ENCODE assay signal across 21 cellular contexts in genomic region chr16:8788578-8789172, GRCh38. TPM values are rescaled to one million over a fixed set of nuclear protein-coding genes. Genes with fewer than 3 reads are reported as not detected.
A peak's percentile ranks its signal among the peaks of the same experiment; 100 is the strongest.
DNase-seq lines count a peak whose midpoint lies in the region; ATAC-seq and TF ChIP-seq lines count a peak whose summit lies in the region.
"Had no signal": no experiment of that assay in that cellular context is flagged by ENCODE, and none has a peak within 500 bp of the region (broad histone marks: within the 10 kb centered on the region; RNA-seq: fewer than 3 reads in every experiment).

No MANE protein-coding gene starts in this region.

- H3K36me3 ChIP-seq in mucosa of descending colon (ENCODE audit: low read depth) (no peaks in the 10 kb centered on the region), stomach (peaks cover 0 to 5% (median 0%) of the 10 kb centered on the region in 4 donors)
- H3K36me3 ChIP-seq: BLaER1 treated with 17β-estradiol and CSF1 and Interleukin-3, amounts not matched to agents 10 nM and 100 nM; SJSA1 had no signal

- no peaks in the 10 kb centered on the region for H3K9me3 ChIP-seq in T-helper 17 cell (ENCODE audit: control insufficient read depth, low read length, poor library complexity, severe bottlenecking)
- no peaks in the 10 kb centered on the region for H3K9me3 ChIP-seq in mucosa of descending colon
- H3K9me3 ChIP-seq in stomach, result no peaks in the 10 kb centered on the region
- H3K9me3 ChIP-seq: BLaER1 treated with 17β-estradiol and CSF1 and Interleukin-3, amounts not matched to agents 10 nM and 100 nM; SJSA1 had no signal

- H3K4me3 ChIP-seq in mucosa of descending colon, result no peak overlapping the region
- no peak overlapping the region for H3K4me3 ChIP-seq in stomach
- H3K4me3 ChIP-seq: BLaER1 treated with 17β-estradiol and CSF1 and Interleukin-3, amounts not matched to agents 10 nM and 100 nM; GM12878; GM23338; SJSA1 had no signal

- H3K4me1 ChIP-seq in mucosa of descending colon (ENCODE audit: low read depth) (peaks cover 12% of the 10 kb centered on the region), stomach (no peaks in the 10 kb centered on the region)
- H3K4me1 ChIP-seq: SJSA1 had no signal

- DNase-seq in T-helper 17 cell (no peak), left colon (peak; percentile 43 to 52), mucosa of descending colon (peak in 1 of 3 donors; percentile 89), posterior vena cava (ENCODE audit: low spot score) (no peak), NCI-H1930 (lab: John Stamatoyannopoulos, UW) (no peak), stomach (no peak), hippocampal formation (lab: John Stamatoyannopoulos, UW) (no peak)
- DNase-seq: CD4-positive, alpha-beta memory T cell; DND-41; HCEC 1CT; Karpas-422; NCI-H1417; NCI-H1694 treated with DMSO at 0.1 percent for 48 hours; NCI-H2107; NCI-H446 treated with DMSO at 0.1 percent for 48 hours; NCI-H526 treated with DMSO at 0.1 percent for 48 hours had no signal

- TF ChIP-seq CTCF in mucosa of descending colon (IDR thresholded peaks at IDR 0.05) (no peak), stomach (IDR thresholded peaks at IDR 0.05) (no peak)

- no peak for TF ChIP-seq EP300 in stomach (IDR thresholded peaks at IDR 0.05)

- no peak overlapping the region for H3K4me3 Mint-ChIP-seq in T-helper 17 cell
- H3K4me3 Mint-ChIP-seq: CD4-positive, alpha-beta memory T cell; GM23338 had no signal

- H3K36me3 Mint-ChIP-seq in T-helper 17 cell (ENCODE audit: low read depth), result no peaks in the 10 kb centered on the region

- H3K27ac Mint-ChIP-seq in T-helper 17 cell, result peak overlapping the region; percentile 14
- H3K27ac Mint-ChIP-seq: GM23338 had no signal

- intact Hi-C loops in left colon (cut with DNase I, micrococcal nuclease) (no loop called here), mucosa of descending colon (cut with DNase I, micrococcal nuclease) (loop anchor here in 1 of 2 donors (10.0 kb wide), 1 partner anchor 114 kb away; the partner anchor contains the start of gene ABAT), posterior vena cava (cut with DNase I) (no loop called here), stomach (cut with DNase I; ENCODE audit: low total_unique reads) (no loop called here)

- TF ChIP-seq POLR2A in stomach (IDR thresholded peaks at IDR 0.05), result no peak

- H3K27ac ChIP-seq in stomach, result no peak overlapping the region
- H3K27ac ChIP-seq: BLaER1 treated with 17β-estradiol and CSF1 and Interleukin-3, amounts not matched to agents 10 nM and 100 nM; SJSA1 had no signal

- H3K27me3 Mint-ChIP-seq in T-helper 17 cell, result no peaks in the 10 kb centered on the region
- H3K27me3 Mint-ChIP-seq: CD4-positive, alpha-beta memory T cell had no signal

- WGBS in stomach, 5 donors, result 70 to 75% (median 70%) methylated on average over 8 of the region's 8 CpGs

- H3K27me3 ChIP-seq in stomach, result no peaks in the 10 kb centered on the region
- H3K27me3 ChIP-seq: BLaER1 treated with 17β-estradiol and CSF1 and Interleukin-3, amounts not matched to agents 10 nM and 100 nM; SJSA1 had no signal

- H3K4me1 Mint-ChIP-seq in T-helper 17 cell, result peaks cover 3% of the 10 kb centered on the region

- ATAC-seq in T-helper 17 cell, result no peak
- peak; percentile 95 for ATAC-seq in left colon
- ATAC-seq in mucosa of descending colon, result peak; percentile 94
- ATAC-seq: GM12878, GM23338, Right ventricle myocardium inferior had no signal

RNA-seq across cellular contexts. Expression of gene TMEM186, which starts 8.8 kb away (rescaled TPM):
- total RNA-seq in T-helper 17 cell (1 to 10 TPM; 2.4 to 3.5 TPM), left colon (10 to 100 TPM; 12.1 to 14.3 TPM), mucosa of descending colon (10 to 100 TPM; 12.2 to 13.9 (median 13.2) TPM), posterior vena cava (1 to 10 TPM; 5.4 to 6.4 TPM), stomach (10 to 100 TPM in 1 of 5 donors, 1 to 10 TPM in 3, not detected in 1; 5.3 to 12.9 (median 8.1) TPM)
- polyA plus RNA-seq in stomach, result 10 to 100 TPM in 1 of 3 donors, 1 to 10 TPM in 2; 5.3 to 10.4 (median 6.3) TPM

RNA-seq across cellular contexts. Expression of gene PMM2, which starts 9.0 kb away (rescaled TPM):
- 10 to 100 TPM; 35.8 to 40.6 TPM for total RNA-seq in T-helper 17 cell
- total RNA-seq in left colon, result 10 to 100 TPM; 55.1 to 92.4 TPM
- total RNA-seq in mucosa of descending colon, result 10 to 100 TPM; 46.4 to 77.9 (median 74.9) TPM
- 10 to 100 TPM; 26.1 to 30.6 TPM for total RNA-seq in posterior vena cava
- 10 to 100 TPM; 36.8 to 89.3 (median 51.8) TPM for total RNA-seq in stomach
- polyA plus RNA-seq in stomach, result 10 to 100 TPM; 15.1 to 27.2 (median 16.8) TPM

Comparison
In these comparisons a context has a peak if more than half of its experiments do, and no peak if none do; other contexts are left out.
1. DNase-seq: peak in left colon (2 of 2); none in T-helper 17 cell (0 of 3), posterior vena cava (single experiment), NCI-H1930 (0 of 2), stomach (single experiment) and hippocampal formation (0 of 2).